In genomic region chr6:125232466-125232865, GRCh38 we compare ENCODE assay signal across 26 cellular contexts.
DNase-seq lines count a peak whose midpoint lies in the region; FAIRE-seq and TF ChIP-seq lines count a peak whose summit lies in the region.
"Had no signal": no experiment of that assay in that cellular context is flagged by ENCODE, and none has a peak within 500 bp of the region (broad histone marks: within the 10 kb centered on the region; RNA-seq: fewer than 3 reads in every experiment).

No MANE protein-coding gene starts in this region.

- no peaks in the 10 kb centered on the region for H3K36me3 ChIP-seq in keratinocyte (ENCODE audit: control insufficient read depth in 2 of 2, extremely low read depth in 1 of 2, insufficient read depth in 2 of 2, low read length in 2 of 2)
- H3K36me3 ChIP-seq: BLaER1, colonic mucosa, upper lobe of left lung had no signal

- DNase-seq in HFFc6: peak; percentile 52
- DNase-seq in caudate nucleus (lab: John Stamatoyannopoulos, UW): peak in 1 of 61 donors; percentile 7
- DNase-seq in keratinocyte (ENCODE audit: low read depth, low spot score): no peak
- DNase-seq in type B pancreatic cell (ENCODE audit: extremely low spot score, unreplicated experiment): no peak
- no peak for DNase-seq in stimulated activated CD8-positive, alpha-beta memory T cell treated with anti-CD3 and anti-CD28 coated beads, Interleukin-4, amount 100 ng/mL, for 48 hours
- DNase-seq in central memory CD4-positive, alpha-beta T cell: no peak
- DNase-seq in epidermal melanocyte (ENCODE audit: insufficient read length, low spot score): no peak
- DNase-seq: activated CD4-positive, alpha-beta T cell treated with anti-CD3 and anti-CD28 coated beads for 36 hours; colonic mucosa; endodermal cell; kidney glomerular epithelial cell; mesendoderm; NCI-H1694; NCI-H748 treated with DMSO at 0.1 percent for 48 hours; SHP77; stimulated activated CD4-positive, alpha-beta T cell treated with anti-CD3 and anti-CD28 coated beads, Interleukin-2, amount 100 ng/mL, for 48 hours; stimulated activated naive CD8-positive, alpha-beta T cell treated with anti-CD3 and anti-CD28 coated beads, Interleukin-15, amount 100 ng/mL, for 72 hours; upper lobe of left lung had no signal

- H3K4me3 ChIP-seq in keratinocyte (ENCODE audit: control insufficient read depth in 2 of 3, extremely low read depth in 1 of 3, insufficient read depth in 2 of 3, low read depth in 1 of 3, low read length in 3 of 3): no peak overlapping the region
- H3K4me3 ChIP-seq: BLaER1, colonic mucosa, smooth muscle cell, upper lobe of left lung had no signal

- H3K27ac Mint-ChIP-seq in HFFc6 (peak overlapping the region; percentile 88), type B pancreatic cell (peak overlapping the region; percentile 91)
- H3K27ac Mint-ChIP-seq: activated CD4-positive, alpha-beta T cell treated with anti-CD3 and anti-CD28 coated beads for 36 hours; activated naive CD4-positive, alpha-beta T cell treated with anti-CD3 and anti-CD28 coated beads, Interleukin-2, amount 50 U/mL, for 24 hours; endodermal cell; natural killer cell treated with Interleukin-12 subunit alpha and Interleukin-12 subunit beta and Interleukin-15 and Interleukin-18, amount 100 ng/mL, for 72 hours; stimulated activated naive CD8-positive, alpha-beta T cell treated with anti-CD3 and anti-CD28 coated beads, Interleukin-15, amount 100 ng/mL, for 72 hours had no signal

- H3K4me1 Mint-ChIP-seq in HFFc6 (ENCODE audit: low read depth): peaks cover 55% of the 10 kb centered on the region
- peaks cover 41% of the 10 kb centered on the region for H3K4me1 Mint-ChIP-seq in type B pancreatic cell (ENCODE audit: unreplicated experiment)
- H3K4me1 Mint-ChIP-seq: activated CD4-positive, alpha-beta T cell treated with anti-CD3 and anti-CD28 coated beads for 36 hours; stimulated activated naive CD8-positive, alpha-beta T cell treated with anti-CD3 and anti-CD28 coated beads, Interleukin-15, amount 100 ng/mL, for 72 hours had no signal

- no peaks in the 10 kb centered on the region for H3K9me3 Mint-ChIP-seq in HFFc6
- H3K9me3 Mint-ChIP-seq in type B pancreatic cell: peaks cover 5% of the 10 kb centered on the region
- H3K9me3 Mint-ChIP-seq: activated naive CD4-positive, alpha-beta T cell treated with anti-CD3 and anti-CD28 coated beads, Interleukin-2, amount 50 U/mL, for 24 hours; endodermal cell; natural killer cell treated with Interleukin-12 subunit alpha and Interleukin-12 subunit beta and Interleukin-15 and Interleukin-18, amount 100 ng/mL, for 72 hours; stimulated activated naive CD8-positive, alpha-beta T cell treated with anti-CD3 and anti-CD28 coated beads, Interleukin-15, amount 100 ng/mL, for 72 hours had no signal

- TF ChIP-seq CTCF in HFFc6 (IDR thresholded peaks at IDR 0.05) (no peak), keratinocyte (optimal IDR thresholded peaks at IDR 0.05 in 1 of 3, IDR thresholded peaks at IDR 0.05 in 1 of 3, conservative IDR thresholded peaks at IDR 0.05 in 1 of 3; ENCODE audit: extremely low read depth in 1 of 3, insufficient read depth in 2 of 3, low read length in 3 of 3) (no peak), type B pancreatic cell (conservative IDR thresholded peaks at IDR 0.05) (no peak)

- H3K4me3 Mint-ChIP-seq in HFFc6: peak overlapping the region; percentile 28; the same call in 1 of the 2 replicates
- peak overlapping the region; percentile 32 for H3K4me3 Mint-ChIP-seq in type B pancreatic cell
- H3K4me3 Mint-ChIP-seq: activated CD4-positive, alpha-beta T cell treated with anti-CD3 and anti-CD28 coated beads for 36 hours; activated naive CD4-positive, alpha-beta T cell treated with anti-CD3 and anti-CD28 coated beads, Interleukin-2, amount 50 U/mL, for 24 hours; endodermal cell; natural killer cell treated with Interleukin-12 subunit alpha and Interleukin-12 subunit beta and Interleukin-15 and Interleukin-18, amount 100 ng/mL, for 72 hours; stimulated activated naive CD8-positive, alpha-beta T cell treated with anti-CD3 and anti-CD28 coated beads, Interleukin-15, amount 100 ng/mL, for 72 hours had no signal

- dilution Hi-C loops in keratinocyte (cut with MboI; ENCODE audit: extremely low pct_ligation_motif_present, low sequenced_read_pairs): no loop called here

- H3K27ac ChIP-seq in caudate nucleus (ENCODE audit: low read depth, low read length) (peak overlapping the region; percentile 16), keratinocyte (ENCODE audit: control insufficient read depth, insufficient read depth, low read length) (no peak overlapping the region)
- H3K27ac ChIP-seq: BLaER1, colonic mucosa, HL-60, upper lobe of left lung had no signal

- no peak overlapping the region for H3K9ac ChIP-seq in keratinocyte (ENCODE audit: control insufficient read depth, extremely low read depth, insufficient read depth, low read length)
- H3K9ac ChIP-seq: BLaER1 had no signal

- no peaks in the 10 kb centered on the region for H3K36me3 Mint-ChIP-seq in HFFc6 (ENCODE audit: low read depth)
- H3K36me3 Mint-ChIP-seq in type B pancreatic cell: peaks cover 17% of the 10 kb centered on the region
- H3K36me3 Mint-ChIP-seq: activated naive CD4-positive, alpha-beta T cell treated with anti-CD3 and anti-CD28 coated beads, Interleukin-2, amount 50 U/mL, for 24 hours; natural killer cell treated with Interleukin-12 subunit alpha and Interleukin-12 subunit beta and Interleukin-15 and Interleukin-18, amount 100 ng/mL, for 72 hours had no signal

- H3K9me1 ChIP-seq in keratinocyte (ENCODE audit: control insufficient read depth, extremely low read depth, insufficient read depth, low read length): no peaks in the 10 kb centered on the region

- no peak for FAIRE-seq in keratinocyte (lab: Jason Lieb, UNC)
- FAIRE-seq: D721Med, frontal cortex, G401.6 had no signal

- H3K9me3 ChIP-seq in keratinocyte (ENCODE audit: control insufficient read depth, low read depth, low read length): no peaks in the 10 kb centered on the region
- H3K9me3 ChIP-seq: BLaER1, colonic mucosa, upper lobe of left lung had no signal

- H3K79me2 ChIP-seq in keratinocyte (ENCODE audit: control insufficient read depth, insufficient read depth, low read length): no peaks in the 10 kb centered on the region

- no peaks in the 10 kb centered on the region for H3K27me3 ChIP-seq in keratinocyte (ENCODE audit: control insufficient read depth, extremely low read depth, insufficient read depth, low read length)
- H3K27me3 ChIP-seq: BLaER1, colonic mucosa, upper lobe of left lung had no signal

- peak overlapping the region; percentile 22 for H3K4me2 ChIP-seq in keratinocyte (ENCODE audit: control insufficient read depth, extremely low read depth, insufficient read depth, low read depth, low read length)
- H3K4me2 ChIP-seq: BLaER1, smooth muscle cell had no signal

- no peaks in the 10 kb centered on the region for H4K20me1 ChIP-seq in keratinocyte (ENCODE audit: control insufficient read depth, extremely low read depth, insufficient read depth, low read length)
- H4K20me1 ChIP-seq: BLaER1 had no signal

- H3K27me3 Mint-ChIP-seq in HFFc6 (ENCODE audit: insufficient read depth): no peaks in the 10 kb centered on the region; the same call in 1 of the 2 replicates
- H3K27me3 Mint-ChIP-seq in type B pancreatic cell: no peaks in the 10 kb centered on the region
- H3K27me3 Mint-ChIP-seq: activated CD4-positive, alpha-beta T cell treated with anti-CD3 and anti-CD28 coated beads for 36 hours; activated naive CD4-positive, alpha-beta T cell treated with anti-CD3 and anti-CD28 coated beads, Interleukin-2, amount 50 U/mL, for 24 hours; natural killer cell treated with Interleukin-12 subunit alpha and Interleukin-12 subunit beta and Interleukin-15 and Interleukin-18, amount 100 ng/mL, for 72 hours; stimulated activated naive CD8-positive, alpha-beta T cell treated with anti-CD3 and anti-CD28 coated beads, Interleukin-15, amount 100 ng/mL, for 72 hours had no signal

- peaks cover 14% of the 10 kb centered on the region for H3K4me1 ChIP-seq in keratinocyte (ENCODE audit: control insufficient read depth, extremely low read depth, insufficient read depth, low read length)
- H3K4me1 ChIP-seq: colonic mucosa, upper lobe of left lung had no signal

- H2AFZ ChIP-seq in keratinocyte (ENCODE audit: control insufficient read depth, low read length): no peak overlapping the region
